ENCODE assay signal across 12 cellular contexts in genomic region chr15:85401108-85401765, GRCh38. TPM values are rescaled to one million over a fixed set of nuclear protein-coding genes. Genes with fewer than 3 reads are reported as not detected.
A peak's percentile ranks its signal among the peaks of the same experiment; 100 is the strongest.
DNase-seq lines count a peak whose midpoint lies in the region; ATAC-seq and TF ChIP-seq lines count a peak whose summit lies in the region.
"Had no signal": no experiment of that assay in that cellular context is flagged by ENCODE, and none has a peak within 500 bp of the region (broad histone marks: within the 10 kb centered on the region; RNA-seq: fewer than 3 reads in every experiment).

No MANE protein-coding gene starts in this region.

- TF ChIP-seq POLR2A in thyroid gland (IDR thresholded peaks at IDR 0.05) = no peak

- peaks cover 32% of the 10 kb centered on the region for H3K4me1 ChIP-seq in CD4-positive, CD25-positive, alpha-beta regulatory T cell (ENCODE audit: control insufficient read depth, insufficient read depth, low read length, poor library complexity, severe bottlenecking)
- peaks cover 60 to 70% of the 10 kb centered on the region in 2 donors for H3K4me1 ChIP-seq in thyroid gland

- H3K4me3 ChIP-seq in CD4-positive, CD25-positive, alpha-beta regulatory T cell (ENCODE audit: low read depth, low read length) = peak overlapping the region; percentile 35
- no peak overlapping the region for H3K4me3 ChIP-seq in thyroid gland (replicated peaks in 1 of 3)

- peak overlapping the region; percentile 15 to 88 (median 61) for H3K27ac Mint-ChIP-seq in CD4-positive, CD25-positive, alpha-beta regulatory T cell
- H3K27ac Mint-ChIP-seq in effector memory CD8-positive, alpha-beta T cell = peak overlapping the region in 1 of 2 donors; percentile 13
- H3K27ac Mint-ChIP-seq: activated naive CD4-positive, alpha-beta T cell treated with anti-CD3 and anti-CD28 coated beads, Interleukin-2, amount 10 ng/mL, durations not matched to agents 7 days and 5 days had no signal

- no peaks in the 10 kb centered on the region for H3K9me3 Mint-ChIP-seq in CD4-positive, CD25-positive, alpha-beta regulatory T cell
- no peaks in the 10 kb centered on the region for H3K9me3 Mint-ChIP-seq in effector memory CD8-positive, alpha-beta T cell
- H3K9me3 Mint-ChIP-seq: activated naive CD4-positive, alpha-beta T cell treated with anti-CD3 and anti-CD28 coated beads, Interleukin-2, amount 10 ng/mL, durations not matched to agents 7 days and 5 days had no signal

- WGBS in thyroid gland, 2 donors = 88 to 91% methylated on average over 4 of the region's 4 CpGs

- H3K36me3 Mint-ChIP-seq in CD4-positive, CD25-positive, alpha-beta regulatory T cell = no peaks in the 10 kb centered on the region
- H3K36me3 Mint-ChIP-seq in effector memory CD8-positive, alpha-beta T cell (ENCODE audit: insufficient read depth) = no peaks in the 10 kb centered on the region

- no peaks in the 10 kb centered on the region for H3K9me3 ChIP-seq in CD4-positive, CD25-positive, alpha-beta regulatory T cell (ENCODE audit: control insufficient read depth in 2 of 2, low read length in 2 of 2)
- H3K9me3 ChIP-seq in thyroid gland = no peaks in the 10 kb centered on the region

- no peak for TF ChIP-seq CTCF in thyroid gland (IDR thresholded peaks at IDR 0.05)

- no peak for ATAC-seq in CD4-positive, CD25-positive, alpha-beta regulatory T cell (ENCODE audit: low read depth in 2 of 2)
- peak; percentile 56 for ATAC-seq in GM19023 (IDR thresholded peaks at IDR 0.05; ENCODE audit: unreplicated experiment)
- ATAC-seq in HG03342 (IDR thresholded peaks at IDR 0.05; ENCODE audit: unreplicated experiment) = peak; percentile 73
- peak; percentile 36 for ATAC-seq in effector memory CD8-positive, alpha-beta T cell (replicated peaks)

- no peak for DNase-seq in CD4-positive, CD25-positive, alpha-beta regulatory T cell
- DNase-seq in effector memory CD8-positive, alpha-beta T cell = no peak
- no peak for DNase-seq in stimulated activated CD4-positive, alpha-beta T cell treated with anti-CD3 and anti-CD28 coated beads, Interleukin-4, amount 100 ng/mL, for 24 hours
- no peak for DNase-seq in thyroid gland
- no peak for DNase-seq in NCI-H146 treated with DMSO at 0.1 percent for 48 hours (lab: John Stamatoyannopoulos, UW; ENCODE audit: unreplicated experiment)
- DNase-seq in CD1c-positive myeloid dendritic cell (ENCODE audit: extremely low spot score) = no peak
- DNase-seq: activated naive CD4-positive, alpha-beta T cell treated with anti-CD3 and anti-CD28 coated beads, Interleukin-2, amount 10 ng/mL, durations not matched to agents 7 days and 5 days; DMS 273 treated with DMSO at 0.1 percent for 48 hours; kidney glomerular epithelial cell; NCI-H2227 treated with DMSO at 0.1 percent for 48 hours had no signal

- peaks cover 54 to 84% (median 60%) of the 10 kb centered on the region in 4 donors for H3K4me1 Mint-ChIP-seq in CD4-positive, CD25-positive, alpha-beta regulatory T cell
- H3K4me1 Mint-ChIP-seq in effector memory CD8-positive, alpha-beta T cell (ENCODE audit: low read depth in 2 of 2) = peaks cover 33 to 51% of the 10 kb centered on the region in 2 donors

- intact Hi-C loops in thyroid gland (cut with DNase I) = loop anchor here (10.0 kb wide), 1 partner anchor 66 kb away; no protein-coding TSS in a partner anchor

- peak overlapping the region; percentile 9 for H3K27ac ChIP-seq in CD4-positive, CD25-positive, alpha-beta regulatory T cell (ENCODE audit: insufficient read depth, low read length, poor library complexity, severe bottlenecking)
- peak overlapping the region in 1 of 3 donors; percentile 19 for H3K27ac ChIP-seq in thyroid gland

- peak overlapping the region in 3 of 4 donors; percentile 15 to 56 (median 27) for H3K4me3 Mint-ChIP-seq in CD4-positive, CD25-positive, alpha-beta regulatory T cell
- peak overlapping the region; percentile 15 to 24 for H3K4me3 Mint-ChIP-seq in effector memory CD8-positive, alpha-beta T cell
- H3K4me3 Mint-ChIP-seq: activated naive CD4-positive, alpha-beta T cell treated with anti-CD3 and anti-CD28 coated beads, Interleukin-2, amount 10 ng/mL, durations not matched to agents 7 days and 5 days had no signal

- no peaks in the 10 kb centered on the region for H3K27me3 ChIP-seq in CD4-positive, CD25-positive, alpha-beta regulatory T cell (ENCODE audit: control insufficient read depth, insufficient read depth, low read length)
- no peaks in the 10 kb centered on the region for H3K27me3 ChIP-seq in thyroid gland

- H3K36me3 ChIP-seq in CD4-positive, CD25-positive, alpha-beta regulatory T cell (ENCODE audit: control insufficient read depth, insufficient read depth, low read length) = no peaks in the 10 kb centered on the region
- H3K36me3 ChIP-seq in thyroid gland = no peaks in the 10 kb centered on the region

- no peaks in the 10 kb centered on the region for H3K27me3 Mint-ChIP-seq in CD4-positive, CD25-positive, alpha-beta regulatory T cell
- no peaks in the 10 kb centered on the region for H3K27me3 Mint-ChIP-seq in effector memory CD8-positive, alpha-beta T cell
- H3K27me3 Mint-ChIP-seq: activated naive CD4-positive, alpha-beta T cell treated with anti-CD3 and anti-CD28 coated beads, Interleukin-2, amount 10 ng/mL, durations not matched to agents 7 days and 5 days had no signal

RNA-seq across cellular contexts. Expression of gene AKAP13, which starts 20.8 kb away (rescaled TPM):
- total RNA-seq in CD4-positive, CD25-positive, alpha-beta regulatory T cell = 482 TPM
- 100 to 1,000 TPM; 106 to 121 (median 109) TPM for polyA plus RNA-seq in CD4-positive, CD25-positive, alpha-beta regulatory T cell
- 100 to 1,000 TPM; 189 to 405 (median 244) TPM for total RNA-seq in thyroid gland

Comparison
In these comparisons a context has a peak if more than half of its experiments do, and no peak if none do; other contexts are left out.
1. ATAC-seq: peak in GM19023 (single experiment), HG03342 (single experiment) and effector memory CD8-positive, alpha-beta T cell (single experiment); none in CD4-positive, CD25-positive, alpha-beta regulatory T cell (0 of 2).